ENCODE assay signal across 21 cellular contexts in the genomic region with DNA sequence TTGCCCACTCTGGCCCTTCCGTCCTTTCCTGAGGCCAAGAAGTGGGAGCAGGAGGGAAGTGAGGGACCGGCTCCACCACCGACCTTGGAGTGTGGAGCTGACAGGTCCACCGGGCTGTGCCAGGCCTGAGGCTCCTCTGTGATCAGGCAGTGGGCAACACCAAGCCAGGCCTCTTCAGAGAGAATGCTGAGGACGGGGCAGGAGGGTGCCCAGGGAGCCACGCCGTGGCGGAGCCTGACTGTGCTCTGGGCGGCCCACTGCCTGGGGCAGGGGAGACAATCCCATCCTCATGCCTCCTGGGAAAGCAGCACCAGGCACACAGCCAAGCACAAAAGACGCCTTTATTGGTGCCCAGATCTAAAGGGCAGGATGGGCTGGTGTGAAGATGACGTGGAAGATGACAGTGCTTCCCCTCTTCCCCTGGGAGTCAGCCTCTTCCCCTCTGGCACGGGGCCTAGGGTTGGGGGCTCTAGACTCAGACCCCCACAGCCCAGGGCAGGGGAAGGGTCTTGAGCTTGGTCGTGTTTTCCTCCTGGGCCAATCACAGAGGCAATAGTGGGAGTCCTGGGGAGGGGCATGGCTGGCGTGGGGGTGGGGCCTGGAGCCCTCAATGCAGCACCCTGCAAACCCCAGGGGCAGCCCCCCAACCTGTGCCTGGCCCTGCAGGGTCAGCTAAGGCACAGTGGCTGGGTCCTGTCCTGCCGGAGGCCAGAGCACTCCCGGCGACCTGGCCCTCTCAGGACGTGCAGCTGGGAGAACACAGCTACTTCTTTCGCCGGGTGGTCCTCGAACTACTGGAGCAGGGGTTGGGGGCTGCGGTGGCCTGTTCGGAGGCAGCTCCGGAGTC. TPM values are rescaled to one million over a fixed set of nuclear protein-coding genes. Genes with fewer than 3 reads are reported as not detected.
A peak's percentile ranks its signal among the peaks of the same experiment; 100 is the strongest.
DNase-seq lines count a peak whose midpoint lies in the region; ATAC-seq, FAIRE-seq and TF ChIP-seq lines count a peak whose summit lies in the region.
"Had no signal": no experiment of that assay in that cellular context is flagged by ENCODE, and none has a peak within 500 bp of the region (broad histone marks: within the 10 kb centered on the region; RNA-seq: fewer than 3 reads in every experiment).

No MANE protein-coding gene starts in this region.

- H3K14ac ChIP-seq in H9 (ENCODE audit: insufficient read depth, low read length), result no peak overlapping the region

- no peaks in the 10 kb centered on the region for H3K79me1 ChIP-seq in H9 (ENCODE audit: insufficient read depth, low read depth, low read length, poor library complexity, severe bottlenecking)

- no peak overlapping the region for H3T11ph ChIP-seq in H9 (ENCODE audit: low read length)

- H3K79me2 ChIP-seq in H9 (ENCODE audit: insufficient read depth, low read length) (no peaks in the 10 kb centered on the region), endothelial cell of umbilical vein (ENCODE audit: control insufficient read depth, insufficient read depth, low read length) (peaks cover 14% of the 10 kb centered on the region)

- no peak overlapping the region for H2BK120ac ChIP-seq in H9 (ENCODE audit: low read depth, low read length, poor library complexity, severe bottlenecking)

- no peak overlapping the region for H4K5ac ChIP-seq in H9 (ENCODE audit: insufficient read length, low read depth, low read length)

- H4K8ac ChIP-seq in H9 (replicated peaks; ENCODE audit: insufficient read length, low read depth, low read length), result no peak overlapping the region

- no peak overlapping the region for H2BK15ac ChIP-seq in H9 (ENCODE audit: low read depth, low read length)

- dilution Hi-C loops in endothelial cell of umbilical vein (cut with MboI; ENCODE audit: extremely low pct_ligation_motif_present, low sequenced_read_pairs), result no loop called here

- H3K27me3 ChIP-seq in BLaER1 (no peaks in the 10 kb centered on the region), H9 (ENCODE audit: insufficient read depth, low read length) (no peaks in the 10 kb centered on the region), endothelial cell of umbilical vein (ENCODE audit: control insufficient read depth in 2 of 2, insufficient read depth in 2 of 2, low read length in 2 of 2) (no peaks in the 10 kb centered on the region), neutrophil (no peaks in the 10 kb centered on the region)
- H3K27me3 ChIP-seq: Peyer's patch had no signal

- BruUV-seq in endothelial cell of umbilical vein (replicated peaks; lab: Mats Ljungman, UMichigan), result TSS peak; percentile 21

- H3K4me3 Mint-ChIP-seq in H9, result no peak overlapping the region

- H3K56ac ChIP-seq in H9 (ENCODE audit: insufficient read length, low read depth, low read length), result no peak overlapping the region

- H4K20me1 ChIP-seq in BLaER1, result peaks cover 39% of the 10 kb centered on the region
- no peaks in the 10 kb centered on the region for H4K20me1 ChIP-seq in H9 (ENCODE audit: control insufficient read depth, insufficient read depth, insufficient read length)
- no peaks in the 10 kb centered on the region for H4K20me1 ChIP-seq in endothelial cell of umbilical vein (replicated peaks; ENCODE audit: control insufficient read depth, extremely low read depth, insufficient read depth, low read length)

- CTCF ChIA-PET in endothelial cell of umbilical vein (lab: Charles Lee), result interaction anchor here (0.8 to 1.0 kb wide), 2 partner anchors 22 to 23 kb away, joined by 3 read pairs; a partner anchor contains a TSS

- POLR2A ChIA-PET in endothelial cell of umbilical vein (lab: Charles Lee), result no interaction called here

- peaks cover 8% of the 10 kb centered on the region for H3K23me2 ChIP-seq in H9 (ENCODE audit: insufficient read length, low read depth, low read length, poor library complexity, severe bottlenecking)

- no peak for TF ChIP-seq POLR2A in endothelial cell of umbilical vein (IDR thresholded peaks at IDR 0.05; ENCODE audit: low read depth, low read length)

- H3K36me3 Mint-ChIP-seq in H9 (ENCODE audit: insufficient read depth in 1 of 3, low read depth in 3 of 3), result peaks cover 0 to 3% (median 0%) of the 10 kb centered on the region in 3 experiments; a peak in 2 of 7 replicates

- H3K4me2 ChIP-seq in BLaER1, result no peak overlapping the region
- H3K4me2 ChIP-seq in H9 (ENCODE audit: insufficient read depth, insufficient read length, low read length), result no peak overlapping the region
- H3K4me2 ChIP-seq in endothelial cell of umbilical vein (ENCODE audit: insufficient read depth, low read length), result no peak overlapping the region

- no peak overlapping the region for H4K91ac ChIP-seq in H9 (ENCODE audit: insufficient read length, low read depth, low read length)

- no peak overlapping the region for H3K23ac ChIP-seq in H9 (ENCODE audit: insufficient read length, low read depth, low read length)

- H3K4me1 Mint-ChIP-seq in H9, result peaks cover 5 to 8% of the 10 kb centered on the region in 2 experiments

- peaks cover 54% of the 10 kb centered on the region for H3K4me1 ChIP-seq in BLaER1
- H3K4me1 ChIP-seq in H9 (ENCODE audit: insufficient read depth, low read length), result no peaks in the 10 kb centered on the region
- H3K4me1 ChIP-seq in endothelial cell of umbilical vein (ENCODE audit: control insufficient read depth, extremely low read depth, insufficient read depth, low read length), result peaks cover 6% of the 10 kb centered on the region
- peaks cover 11% of the 10 kb centered on the region in 2 experiments for H3K4me1 ChIP-seq in neutrophil (ENCODE audit: control insufficient read depth in 1 of 2, insufficient read depth in 1 of 2, low read depth in 1 of 2, low read length in 1 of 2)

- no peak overlapping the region for H3K4ac ChIP-seq in H9 (ENCODE audit: low read depth, low read length)

- TF ChIP-seq CTCF in H9 (conservative IDR thresholded peaks at IDR 0.05), result no peak
- TF ChIP-seq CTCF in endothelial cell of umbilical vein (IDR thresholded peaks at IDR 0.05; ENCODE audit: extremely low read depth in 1 of 2, insufficient read depth in 1 of 2, low read depth in 1 of 2, low read length in 2 of 2), result no peak
- TF ChIP-seq CTCF in neutrophil (IDR thresholded peaks at IDR 0.05), result no peak

- H2BK5ac ChIP-seq in H9 (ENCODE audit: insufficient read length, low read length), result no peak overlapping the region

- DNase-seq in H9 (peak; percentile 15), endothelial cell of umbilical vein (ENCODE audit: low read depth, low spot score) (no peak), cerebellar nuclear complex (lab: John Stamatoyannopoulos, UW) (no peak)
- no peak for DNase-seq in activated CD4-positive, CD25-positive, alpha-beta regulatory T cell treated with anti-CD3 and anti-CD28 coated beads, Interleukin-2, amount 50 U/mL, for 72 hours
- DNase-seq: DMS 273 treated with DMSO at 0.1 percent for 48 hours; GDM1; NCI-H1092 treated with DMSO at 0.1 percent for 48 hours; NCI-H146; NCI-H2081 treated with DMSO at 0.1 percent for 48 hours; NCI-H510A; NCI-H748 treated with DMSO at 0.1 percent for 48 hours; NK-92 treated with Interleukin-12 subunit alpha and Interleukin-12 subunit beta, amount 100 ng/mL, for 24 hours; Peyer's patch; SHP77 treated with DMSO at 0.1 percent for 48 hours had no signal

- ATAC-seq in HG02798 (IDR thresholded peaks at IDR 0.05; ENCODE audit: poor library complexity, unreplicated experiment), result no peak
- ATAC-seq: SK-N-SH treated with all-trans-retinoic acid at 6 μM for 48 hours had no signal

- H3K36me3 ChIP-seq in BLaER1 (peaks cover 35% of the 10 kb centered on the region), endothelial cell of umbilical vein (ENCODE audit: control insufficient read depth in 2 of 2, extremely low read depth in 1 of 2, insufficient read depth in 2 of 2, low read length in 2 of 2) (peaks cover 6 to 22% of the 10 kb centered on the region in 2 experiments), neutrophil (peaks cover 47% of the 10 kb centered on the region)

- H2AK5ac ChIP-seq in H9 (ENCODE audit: insufficient read length, low read length), result no peak overlapping the region

- H3K4me3 ChIP-seq in BLaER1 (no peak overlapping the region), endothelial cell of umbilical vein (replicated peaks in 1 of 3; ENCODE audit: insufficient read depth in 1 of 3, low read depth in 1 of 3, low read length in 3 of 3) (no peak overlapping the region), neutrophil (ENCODE audit: low read depth in 1 of 2, low read length in 1 of 2) (no peak overlapping the region)
- H3K4me3 ChIP-seq: HAP-1, Peyer's patch had no signal

- no peak overlapping the region; the same call in 1 of the 2 replicates for H3K9ac ChIP-seq in BLaER1
- no peak overlapping the region for H3K9ac ChIP-seq in H9 (ENCODE audit: extremely low read depth, insufficient read length, low read length)
- no peak overlapping the region for H3K9ac ChIP-seq in endothelial cell of umbilical vein (replicated peaks; ENCODE audit: extremely low read depth, insufficient read depth, low read length)

- H2BK12ac ChIP-seq in H9 (ENCODE audit: insufficient read length, low read depth, low read length), result no peak overlapping the region

- no peak for FAIRE-seq in endothelial cell of umbilical vein (lab: Jason Lieb, UNC)

- intact Hi-C loops in endothelial cell of umbilical vein (cut with micrococcal nuclease), result no loop called here

- peaks cover 3% of the 10 kb centered on the region for H3K27me3 Mint-ChIP-seq in H9 (ENCODE audit: low read depth)

- WGBS in H9 (ENCODE audit: extremely low coverage, insufficient read length, low lambda C conversion rate), result no CpG with 5 or more reads among the region's 24 CpGs

- H3K9me1 ChIP-seq in endothelial cell of umbilical vein (replicated peaks; ENCODE audit: control insufficient read depth, extremely low read depth, insufficient read depth, low read length), result no peaks in the 10 kb centered on the region

- no peaks in the 10 kb centered on the region for H3K9me3 ChIP-seq in BLaER1
- H3K9me3 ChIP-seq in H9 (ENCODE audit: control insufficient read depth, low read depth, low read length), result no peaks in the 10 kb centered on the region
- H3K9me3 ChIP-seq in endothelial cell of umbilical vein (replicated peaks; ENCODE audit: control insufficient read depth, insufficient read depth, low read length), result no peaks in the 10 kb centered on the region
- no peaks in the 10 kb centered on the region for H3K9me3 ChIP-seq in neutrophil
- H3K9me3 ChIP-seq: HAP-1, Peyer's patch had no signal

- no peak overlapping the region for H2BK20ac ChIP-seq in H9 (ENCODE audit: low read depth, low read length, poor library complexity, severe bottlenecking)

- peak overlapping the region; percentile 22; the same call in 1 of the 2 replicates for H3K27ac ChIP-seq in BLaER1
- no peak overlapping the region for H3K27ac ChIP-seq in H9 (ENCODE audit: insufficient read length, low read depth, low read length)
- H3K27ac ChIP-seq in endothelial cell of umbilical vein (ENCODE audit: insufficient read depth, low read depth, low read length), result no peak overlapping the region
- peak overlapping the region; percentile 10 for H3K27ac ChIP-seq in neutrophil
- H3K27ac ChIP-seq: C4-2B, Peyer's patch had no signal

- H3K18ac ChIP-seq in H9 (ENCODE audit: insufficient read length, low read depth, low read length), result no peak overlapping the region

- no peak overlapping the region for H3K27ac Mint-ChIP-seq in H9

- H2AFZ ChIP-seq in H9 (ENCODE audit: low read length), result no peak overlapping the region
- H2AFZ ChIP-seq in endothelial cell of umbilical vein (ENCODE audit: low read depth, low read length), result no peak overlapping the region

- no peaks in the 10 kb centered on the region for H3K9me3 Mint-ChIP-seq in H9

RNA-seq across cellular contexts. Expression of a gene that starts 4.7 kb away (rescaled TPM):
- 43.6 and 46.0 TPM in 2 replicates for total RNA-seq in H9 (2021)
- 89.7 and 94.8 TPM in 2 replicates for total RNA-seq in endothelial cell of umbilical vein
- polyA plus RNA-seq in endothelial cell of umbilical vein, result 112 and 190 TPM in 2 replicates
- 37.7 and 54.9 TPM in 2 replicates for polyA plus RNA-seq in endothelial cell of umbilical vein (2011; cell fraction: cytosol; rRNA removed)
- polyA plus RNA-seq in endothelial cell of umbilical vein (2011; cell fraction: nucleus; rRNA removed), result 326 and 351 TPM in 2 replicates
- 37.1 and 49.4 TPM in 2 replicates for polyA plus RNA-seq in endothelial cell of umbilical vein (2012)
- polyA minus RNA-seq in endothelial cell of umbilical vein, result 52.8 and 61.6 TPM in 2 replicates
- 36.3 TPM for polyA minus RNA-seq in endothelial cell of umbilical vein (2011; cell fraction: cytosol; rRNA and poly(A)+ RNA removed)
- polyA minus RNA-seq in endothelial cell of umbilical vein (2011; cell fraction: nucleus; rRNA and poly(A)+ RNA removed), result 34.3 and 62.2 TPM in 2 replicates

RNA-seq across cellular contexts. Expression of a gene that starts 5.2 kb away (rescaled TPM):
- 76.2 and 78.1 TPM in 2 replicates for total RNA-seq in H9 (2021)
- total RNA-seq in endothelial cell of umbilical vein, result 42.4 and 43.1 TPM in 2 replicates
- 34.8 and 43.2 TPM in 2 replicates for polyA plus RNA-seq in endothelial cell of umbilical vein
- 31.1 and 31.3 TPM in 2 replicates for polyA plus RNA-seq in endothelial cell of umbilical vein (2011; cell fraction: cytosol; rRNA removed)
- polyA plus RNA-seq in endothelial cell of umbilical vein (2011; cell fraction: nucleus; rRNA removed), result 80.2 and 81.0 TPM in 2 replicates
- polyA plus RNA-seq in endothelial cell of umbilical vein (2012), result 15.9 and 17.4 TPM in 2 replicates
- polyA minus RNA-seq in endothelial cell of umbilical vein, result 19.7 and 21.4 TPM in 2 replicates
- polyA minus RNA-seq in endothelial cell of umbilical vein (2011; cell fraction: cytosol; rRNA and poly(A)+ RNA removed), result 76.1 TPM
- 14.0 and 15.6 TPM in 2 replicates for polyA minus RNA-seq in endothelial cell of umbilical vein (2011; cell fraction: nucleus; rRNA and poly(A)+ RNA removed)

RNA-seq across cellular contexts. Expression of a gene that starts 16.2 kb away (rescaled TPM):
- total RNA-seq in H9 (2021), result 1.4 and 1.5 TPM in 2 replicates
- not detected in 2 replicates for total RNA-seq in endothelial cell of umbilical vein
- polyA plus RNA-seq in endothelial cell of umbilical vein, result not detected in 2 replicates
- polyA plus RNA-seq in endothelial cell of umbilical vein (2011; cell fraction: cytosol; rRNA removed), result not detected in 2 replicates
- polyA plus RNA-seq in endothelial cell of umbilical vein (2011; cell fraction: nucleus; rRNA removed), result not detected in 2 replicates
- polyA plus RNA-seq in endothelial cell of umbilical vein (2012), result not detected in 2 replicates
- polyA minus RNA-seq in endothelial cell of umbilical vein, result not detected in 2 replicates
- polyA minus RNA-seq in endothelial cell of umbilical vein (2011; cell fraction: cytosol; rRNA and poly(A)+ RNA removed), result not detected
- polyA minus RNA-seq in endothelial cell of umbilical vein (2011; cell fraction: nucleus; rRNA and poly(A)+ RNA removed), result not detected in 2 replicates
- total RNA-seq: LHCN-M2, Peyer's patch had no signal

RNA-seq across cellular contexts. Expression of a gene that starts 21.5 kb away (rescaled TPM):
- 11.4 and 11.9 TPM in 2 replicates for total RNA-seq in H9 (2021)
- 0.69 and 1.5 TPM in 2 replicates for total RNA-seq in endothelial cell of umbilical vein
- polyA plus RNA-seq in endothelial cell of umbilical vein, result 0.28 and 0.43 TPM in 2 replicates
- 0.28 and 0.54 TPM in 2 replicates for polyA plus RNA-seq in endothelial cell of umbilical vein (2011; cell fraction: cytosol; rRNA removed)
- polyA plus RNA-seq in endothelial cell of umbilical vein (2011; cell fraction: nucleus; rRNA removed), result 0.24 and 0.49 TPM in 2 replicates
- 0.17 and 0.29 TPM in 2 replicates for polyA plus RNA-seq in endothelial cell of umbilical vein (2012)
- polyA minus RNA-seq in endothelial cell of umbilical vein, result 0.05 and 0.45 TPM in 2 replicates
- 1.5 TPM for polyA minus RNA-seq in endothelial cell of umbilical vein (2011; cell fraction: cytosol; rRNA and poly(A)+ RNA removed)
- polyA minus RNA-seq in endothelial cell of umbilical vein (2011; cell fraction: nucleus; rRNA and poly(A)+ RNA removed), result 0.29 and 0.77 TPM in 2 replicates
- total RNA-seq: LHCN-M2 had no signal

RNA-seq across cellular contexts. Expression of a gene that starts 22.5 kb away (rescaled TPM):
- total RNA-seq in H9 (2021) (3.3 and 3.4 TPM in 2 replicates), endothelial cell of umbilical vein (3.2 and 3.7 TPM in 2 replicates)
- polyA plus RNA-seq in endothelial cell of umbilical vein, result 3.1 and 3.5 TPM in 2 replicates
- polyA plus RNA-seq in endothelial cell of umbilical vein (2011; cell fraction: cytosol; rRNA removed), result 1.5 and 1.8 TPM in 2 replicates
- polyA plus RNA-seq in endothelial cell of umbilical vein (2011; cell fraction: nucleus; rRNA removed), result 0.59 TPM in 1 of 2 replicates, not detected in the other
- polyA plus RNA-seq in endothelial cell of umbilical vein (2012), result 1.5 and 2.8 TPM in 2 replicates
- 0.38 TPM in 1 of 2 replicates, not detected in the other for polyA minus RNA-seq in endothelial cell of umbilical vein
- polyA minus RNA-seq in endothelial cell of umbilical vein (2011; cell fraction: cytosol; rRNA and poly(A)+ RNA removed), result 4.9 TPM
- not detected in 2 replicates for polyA minus RNA-seq in endothelial cell of umbilical vein (2011; cell fraction: nucleus; rRNA and poly(A)+ RNA removed)

Comparison
In these comparisons a context has a peak if more than half of its experiments do, and no peak if none do; other contexts are left out.
1. H3K27ac ChIP-seq: peak in BLaER1 (single experiment) and neutrophil (single experiment); none in H9 (single experiment) and endothelial cell of umbilical vein (single experiment).